ENCODE assay signal across 18 cellular contexts in genomic region chr11:33172996-33173395, GRCh38. TPM values are rescaled to one million over a fixed set of nuclear protein-coding genes. Genes with fewer than 3 reads are reported as not detected.
DNase-seq lines count a peak whose midpoint lies in the region; ATAC-seq and TF ChIP-seq lines count a peak whose summit lies in the region.
"Had no signal": no experiment of that assay in that cellular context is flagged by ENCODE, and none has a peak within 500 bp of the region (broad histone marks: within the 10 kb centered on the region; RNA-seq: fewer than 3 reads in every experiment).

No MANE protein-coding gene starts in this region.

- H3K27me3 ChIP-seq in gastroesophageal sphincter (no peaks in the 10 kb centered on the region), neuronal stem cell (ENCODE audit: control insufficient read depth in 3 of 3, insufficient read depth in 3 of 3, low read depth in 1 of 3, low read length in 3 of 3) (no peaks in the 10 kb centered on the region)
- H3K27me3 ChIP-seq: BE2C had no signal

- H3K4me3 ChIP-seq in gastroesophageal sphincter (no peak overlapping the region), neuronal stem cell (ENCODE audit: low read length in 2 of 2) (no peak overlapping the region)
- H3K4me3 ChIP-seq: lower lobe of right lung had no signal

- no peak overlapping the region for H3K23ac ChIP-seq in neuronal stem cell (ENCODE audit: low read depth, low read length, poor library complexity)

- H4K8ac ChIP-seq in neuronal stem cell (ENCODE audit: low read depth, low read length), result no peak overlapping the region

- H3K27ac Mint-ChIP-seq in activated T-cell treated with anti-CD3 and anti-CD28 coated beads, Interleukin-2, amount 50 U/mL, for 24 hours, result no peak overlapping the region
- H3K27ac Mint-ChIP-seq: naive thymus-derived CD8-positive, alpha-beta T cell had no signal

- no peak overlapping the region for H3K18ac ChIP-seq in neuronal stem cell (ENCODE audit: low read length)

- no peak overlapping the region for H3K4me3 Mint-ChIP-seq in activated T-cell treated with anti-CD3 and anti-CD28 coated beads, Interleukin-2, amount 50 U/mL, for 24 hours
- H3K4me3 Mint-ChIP-seq: naive thymus-derived CD8-positive, alpha-beta T cell had no signal

- 70 to 79% methylated on average over 2 of the region's 2 CpGs for WGBS in gastroesophageal sphincter (ENCODE audit: low coverage in 1 of 2), 2 donors
- no CpG with 5 or more reads among the region's 2 CpGs for WGBS in neuronal stem cell (ENCODE audit: extremely low coverage in 2 of 2, insufficient read length in 2 of 2, insufficient replicate concordance in 1 of 2), 2 donors

- no peaks in the 10 kb centered on the region for H3K9me3 Mint-ChIP-seq in activated T-cell treated with anti-CD3 and anti-CD28 coated beads, Interleukin-2, amount 50 U/mL, for 24 hours
- H3K9me3 Mint-ChIP-seq: naive thymus-derived CD8-positive, alpha-beta T cell had no signal

- no peak overlapping the region for H2BK15ac ChIP-seq in neuronal stem cell (ENCODE audit: low read length)

- H2AK5ac ChIP-seq in neuronal stem cell (ENCODE audit: low read depth, low read length), result no peak overlapping the region

- no peak overlapping the region for H3K4ac ChIP-seq in neuronal stem cell (ENCODE audit: low read length)

- peak; percentile 79 for ATAC-seq in gastroesophageal sphincter
- no peak for ATAC-seq in GM18511 (IDR thresholded peaks at IDR 0.05; ENCODE audit: unreplicated experiment)
- ATAC-seq: naive thymus-derived CD8-positive, alpha-beta T cell had no signal

- H3K27me3 Mint-ChIP-seq in activated T-cell treated with anti-CD3 and anti-CD28 coated beads, Interleukin-2, amount 50 U/mL, for 24 hours, result no peaks in the 10 kb centered on the region
- H3K27me3 Mint-ChIP-seq: naive thymus-derived CD8-positive, alpha-beta T cell had no signal

- no peak overlapping the region for H3K27ac ChIP-seq in gastroesophageal sphincter
- H3K27ac ChIP-seq in neuronal stem cell (replicated peaks; ENCODE audit: low read length), result no peak overlapping the region
- H3K27ac ChIP-seq: lower lobe of right lung, WERI-Rb-1 had no signal

- TF ChIP-seq EP300 in gastroesophageal sphincter (IDR thresholded peaks at IDR 0.05), result no peak

- H3K9me3 ChIP-seq in gastroesophageal sphincter, result no peaks in the 10 kb centered on the region
- no peaks in the 10 kb centered on the region for H3K9me3 ChIP-seq in neuronal stem cell (replicated peaks in 1 of 2; ENCODE audit: control insufficient read depth in 2 of 2, insufficient read depth in 1 of 2, low read depth in 1 of 2, low read length in 2 of 2)
- H3K9me3 ChIP-seq: BE2C, lower lobe of right lung had no signal

- H4K91ac ChIP-seq in neuronal stem cell (ENCODE audit: low read depth, low read length, poor library complexity), result no peak overlapping the region

- H3K4me1 Mint-ChIP-seq in activated T-cell treated with anti-CD3 and anti-CD28 coated beads, Interleukin-2, amount 50 U/mL, for 24 hours (ENCODE audit: low read depth), result no peaks in the 10 kb centered on the region
- H3K4me1 Mint-ChIP-seq: naive thymus-derived CD8-positive, alpha-beta T cell had no signal

- DNase-seq in EH (ENCODE audit: low read depth) (peak; percentile 60), SKM-1 (lab: John Stamatoyannopoulos, UW; ENCODE audit: unreplicated experiment) (peak; percentile 39), neuronal stem cell (ENCODE audit: low spot score) (no peak), T-helper 1 cell (no peak), HPDE6-E6E7 (ENCODE audit: extremely low spot score) (no peak)
- no peak for DNase-seq in activated T-cell treated with anti-CD3 and anti-CD28 coated beads, Interleukin-2, amount 50 U/mL, for 24 hours
- DNase-seq: activated gamma-delta T cell; BE2C; DMS 273 treated with DMSO at 0.1 percent for 48 hours; Karpas-422; lower lobe of right lung; naive thymus-derived CD8-positive, alpha-beta T cell; NCI-H187 treated with DMSO at 0.1 percent for 48 hours; NCI-H524; OCI-M1; WERI-Rb-1 had no signal

- H2BK12ac ChIP-seq in neuronal stem cell (ENCODE audit: low read length), result no peak overlapping the region

- no peak overlapping the region for H3K4me2 ChIP-seq in neuronal stem cell (ENCODE audit: insufficient read depth, low read length, poor library complexity, severe bottlenecking)

- H2BK120ac ChIP-seq in neuronal stem cell (ENCODE audit: low read depth, low read length), result no peak overlapping the region

- H3K4me1 ChIP-seq in gastroesophageal sphincter (peaks cover 0 to 21% (median 0%) of the 10 kb centered on the region in 3 donors), neuronal stem cell (ENCODE audit: control insufficient read depth in 2 of 2, insufficient read depth in 1 of 2, low read depth in 1 of 2, low read length in 2 of 2) (no peaks in the 10 kb centered on the region)
- H3K4me1 ChIP-seq: BE2C, lower lobe of right lung had no signal

- H2BK5ac ChIP-seq in neuronal stem cell (ENCODE audit: low read length), result no peak overlapping the region

- H3K79me1 ChIP-seq in neuronal stem cell (ENCODE audit: low read depth, low read length), result no peaks in the 10 kb centered on the region

- no peak for TF ChIP-seq POLR2A in gastroesophageal sphincter (IDR thresholded peaks at IDR 0.05)

- H3K14ac ChIP-seq in neuronal stem cell (ENCODE audit: low read length), result no peak overlapping the region

- no peak overlapping the region for H3K9ac ChIP-seq in neuronal stem cell (ENCODE audit: low read depth, low read length, poor library complexity)

- H3K36me3 ChIP-seq in gastroesophageal sphincter (no peaks in the 10 kb centered on the region), neuronal stem cell (replicated peaks in 1 of 2; ENCODE audit: control insufficient read depth in 2 of 2, insufficient read depth in 2 of 2, low read length in 2 of 2) (no peaks in the 10 kb centered on the region)
- H3K36me3 ChIP-seq: BE2C, lower lobe of right lung, WERI-Rb-1 had no signal

- H3K36me3 Mint-ChIP-seq in activated T-cell treated with anti-CD3 and anti-CD28 coated beads, Interleukin-2, amount 50 U/mL, for 24 hours (ENCODE audit: low read depth), result no peaks in the 10 kb centered on the region

- H2AFZ ChIP-seq in neuronal stem cell (ENCODE audit: low read length), result peak overlapping the region; percentile 1

- no peak for TF ChIP-seq CTCF in gastroesophageal sphincter (IDR thresholded peaks at IDR 0.05)

RNA-seq across cellular contexts. Expression of gene CSTF3, which starts 11.7 kb away (rescaled TPM):
- 10 to 100 TPM in 2 of 4 donors, 1 to 10 TPM in 2; 8.3 to 15.4 (median 10.8) TPM for total RNA-seq in gastroesophageal sphincter
- polyA plus RNA-seq in neuronal stem cell (2013, experiment 1 of 2), result 93.9 TPM
- 93.8 TPM for polyA plus RNA-seq in neuronal stem cell (2013, experiment 2 of 2)

Comparison
In these comparisons a context has a peak if more than half of its experiments do, and no peak if none do; other contexts are left out.
1. DNase-seq: peak in EH (single experiment) and SKM-1 (single experiment); none in neuronal stem cell (single experiment), T-helper 1 cell (0 of 5), activated T-cell treated with anti-CD3 and anti-CD28 coated beads, Interleukin-2, amount 50 U/mL, for 24 hours (single experiment) and HPDE6-E6E7 (single experiment).